In genomic region chr4:40401096-40401495, GRCh38 we compare ENCODE assay signal across 31 cellular contexts.
DNase-seq lines count a peak whose midpoint lies in the region; ATAC-seq and TF ChIP-seq lines count a peak whose summit lies in the region.
"Had no signal": no experiment of that assay in that cellular context is flagged by ENCODE, and none has a peak within 500 bp of the region (broad histone marks: within the 10 kb centered on the region; RNA-seq: fewer than 3 reads in every experiment).

No MANE protein-coding gene starts in this region.

- H3K23ac ChIP-seq in trophoblast cell (ENCODE audit: low read length) = no peak overlapping the region

- H3K79me2 ChIP-seq in trophoblast cell (ENCODE audit: control insufficient read depth, insufficient read depth, low read length, poor library complexity) = no peaks in the 10 kb centered on the region

- no peak overlapping the region for H2BK12ac ChIP-seq in trophoblast cell (ENCODE audit: low read length)

- no peak overlapping the region for H3K9ac ChIP-seq in trophoblast cell (ENCODE audit: low read length)
- H3K9ac ChIP-seq: BLaER1; BLaER1 treated with 17β-estradiol and CSF1 and Interleukin-3, amounts not matched to agents 10 nM and 100 nM had no signal

- no peak overlapping the region for H3K18ac ChIP-seq in trophoblast cell (ENCODE audit: low read length)

- no peak overlapping the region for H3K14ac ChIP-seq in trophoblast cell (ENCODE audit: low read length)

- DNase-seq in activated naive CD8-positive, alpha-beta T cell treated with anti-CD3 and anti-CD28 coated beads, Interleukin-2, amount 10 ng/mL, durations not matched to agents 7 days and 5 days = no peak
- no peak for DNase-seq in activated naive CD8-positive, alpha-beta T cell treated with anti-CD3 and anti-CD28 coated beads, Interleukin-2, amount 50 U/mL, for 24 hours
- peak; percentile 77 to 88 for DNase-seq in trophoblast cell
- DNase-seq in GM10248 (ENCODE audit: extremely low spot score) = no peak
- DNase-seq: 8988T; ACHN; AML-193; BE2C; C1 segment of cervical spinal cord; Caco-2; Calu3; CD4-positive, alpha-beta memory T cell; CD4-positive, alpha-beta T cell; CD4-positive, CD25-positive, alpha-beta regulatory T cell; CD8-positive, alpha-beta memory T cell; CD8-positive, alpha-beta T cell; COR-L47; DMS 273 treated with DMSO at 0.1 percent for 48 hours; DMS153; DMS53; DMS79; DMS79 treated with DMSO at 0.1 percent for 48 hours; DND-41; EL had no signal

- H3K9me3 ChIP-seq in trophoblast cell (ENCODE audit: insufficient read depth, low read depth, low read length) = no peaks in the 10 kb centered on the region
- H3K9me3 ChIP-seq: A549, BE2C had no signal

- peak overlapping the region; percentile 14 for H4K8ac ChIP-seq in trophoblast cell (ENCODE audit: low read depth, low read length)

- peak overlapping the region; percentile 34 for H4K91ac ChIP-seq in trophoblast cell (ENCODE audit: low read depth, low read length)

- peaks cover 7% of the 10 kb centered on the region for H3K79me1 ChIP-seq in trophoblast cell (ENCODE audit: low read length)

- peaks cover 18 to 20% of the 10 kb centered on the region in 2 experiments for H3K4me1 ChIP-seq in trophoblast cell (ENCODE audit: control insufficient read depth in 1 of 2, insufficient read depth in 2 of 2, low read length in 2 of 2)
- H3K4me1 ChIP-seq: BE2C had no signal

- H3K9me3 Mint-ChIP-seq in activated naive CD8-positive, alpha-beta T cell treated with anti-CD3 and anti-CD28 coated beads, Interleukin-2, amount 10 ng/mL, durations not matched to agents 7 days and 5 days = peaks cover 6% of the 10 kb centered on the region
- no peaks in the 10 kb centered on the region for H3K9me3 Mint-ChIP-seq in activated naive CD8-positive, alpha-beta T cell treated with anti-CD3 and anti-CD28 coated beads, Interleukin-2, amount 50 U/mL, for 24 hours
- H3K9me3 Mint-ChIP-seq: CD4-positive, alpha-beta T cell; CD8-positive, alpha-beta T cell had no signal

- no peak overlapping the region for H3K4me2 ChIP-seq in trophoblast cell (ENCODE audit: low read length)
- H3K4me2 ChIP-seq: A549; BLaER1; BLaER1 treated with 17β-estradiol and CSF1 and Interleukin-3, amounts not matched to agents 10 nM and 100 nM had no signal

- H2AFZ ChIP-seq in trophoblast cell (ENCODE audit: insufficient read depth, low read length, poor library complexity) = no peak overlapping the region

- no peaks in the 10 kb centered on the region for H3K27me3 Mint-ChIP-seq in activated naive CD8-positive, alpha-beta T cell treated with anti-CD3 and anti-CD28 coated beads, Interleukin-2, amount 10 ng/mL, durations not matched to agents 7 days and 5 days
- H3K27me3 Mint-ChIP-seq in activated naive CD8-positive, alpha-beta T cell treated with anti-CD3 and anti-CD28 coated beads, Interleukin-2, amount 50 U/mL, for 24 hours = no peaks in the 10 kb centered on the region
- H3K27me3 Mint-ChIP-seq: B cell; CD4-positive, alpha-beta T cell; CD4-positive, CD25-positive, alpha-beta regulatory T cell had no signal

- H2BK5ac ChIP-seq in trophoblast cell (ENCODE audit: low read depth, low read length, poor library complexity) = no peak overlapping the region

- H3K4ac ChIP-seq in trophoblast cell (ENCODE audit: low read depth, low read length) = no peak overlapping the region

- POLR2A ChIA-PET in activated naive CD8-positive, alpha-beta T cell treated with anti-CD3 and anti-CD28 coated beads, Interleukin-2, amount 10 ng/mL, durations not matched to agents 7 days and 5 days (lab: Charles Lee) = no interaction called here
- POLR2A ChIA-PET in GM10248 (lab: Yijun Ruan, JAX) = no interaction called here

- WGBS in trophoblast cell (ENCODE audit: extremely low coverage, insufficient coverage, insufficient read length) = no CpG with 5 or more reads among the region's 6 CpGs

- H3K4me3 ChIP-seq in trophoblast cell (ENCODE audit: low read depth, low read length) = no peak overlapping the region
- H3K4me3 ChIP-seq: A549; BLaER1; BLaER1 treated with 17β-estradiol and CSF1 and Interleukin-3, amounts not matched to agents 10 nM and 100 nM had no signal

- H3K27ac Mint-ChIP-seq in activated naive CD8-positive, alpha-beta T cell treated with anti-CD3 and anti-CD28 coated beads, Interleukin-2, amount 10 ng/mL, durations not matched to agents 7 days and 5 days = peak overlapping the region; percentile 19
- H3K27ac Mint-ChIP-seq in activated naive CD8-positive, alpha-beta T cell treated with anti-CD3 and anti-CD28 coated beads, Interleukin-2, amount 50 U/mL, for 24 hours = no peak overlapping the region
- H3K27ac Mint-ChIP-seq: B cell; CD4-positive, alpha-beta memory T cell; CD4-positive, alpha-beta T cell; CD4-positive, CD25-positive, alpha-beta regulatory T cell; CD8-positive, alpha-beta memory T cell; CD8-positive, alpha-beta T cell had no signal

- no peak for TF ChIP-seq CTCF in GM10248 (IDR thresholded peaks at IDR 0.05; ENCODE audit: control extremely low read depth, extremely low read depth, low read depth, missing control alignments)

- H3K4me1 Mint-ChIP-seq in activated naive CD8-positive, alpha-beta T cell treated with anti-CD3 and anti-CD28 coated beads, Interleukin-2, amount 10 ng/mL, durations not matched to agents 7 days and 5 days = no peaks in the 10 kb centered on the region
- H3K4me1 Mint-ChIP-seq in activated naive CD8-positive, alpha-beta T cell treated with anti-CD3 and anti-CD28 coated beads, Interleukin-2, amount 50 U/mL, for 24 hours = no peaks in the 10 kb centered on the region
- H3K4me1 Mint-ChIP-seq: B cell; CD4-positive, alpha-beta memory T cell; CD4-positive, CD25-positive, alpha-beta regulatory T cell; CD8-positive, alpha-beta memory T cell had no signal

- H2BK120ac ChIP-seq in trophoblast cell (ENCODE audit: insufficient read depth, low read length, poor library complexity) = no peak overlapping the region

- CTCF ChIA-PET in GM10248 (lab: Yijun Ruan, JAX) = no interaction called here

- no peak for ATAC-seq in activated naive CD8-positive, alpha-beta T cell treated with anti-CD3 and anti-CD28 coated beads, Interleukin-2, amount 10 ng/mL, durations not matched to agents 7 days and 5 days (ENCODE audit: low read depth)
- no peak for ATAC-seq in activated naive CD8-positive, alpha-beta T cell treated with anti-CD3 and anti-CD28 coated beads, Interleukin-2, amount 50 U/mL, for 24 hours
- ATAC-seq: A549; CD8-positive, alpha-beta T cell had no signal

- H3K27me3 ChIP-seq in trophoblast cell (ENCODE audit: insufficient read depth, low read length) = no peaks in the 10 kb centered on the region
- H3K27me3 ChIP-seq: BE2C; BLaER1; BLaER1 treated with 17β-estradiol and CSF1 and Interleukin-3, amounts not matched to agents 10 nM and 100 nM had no signal

- H3K36me3 Mint-ChIP-seq in activated naive CD8-positive, alpha-beta T cell treated with anti-CD3 and anti-CD28 coated beads, Interleukin-2, amount 10 ng/mL, durations not matched to agents 7 days and 5 days = peaks cover 2% of the 10 kb centered on the region
- H3K36me3 Mint-ChIP-seq in activated naive CD8-positive, alpha-beta T cell treated with anti-CD3 and anti-CD28 coated beads, Interleukin-2, amount 50 U/mL, for 24 hours (ENCODE audit: low read depth) = peaks cover 2% of the 10 kb centered on the region
- H3K36me3 Mint-ChIP-seq: CD14-positive monocyte; CD4-positive, alpha-beta memory T cell; CD4-positive, CD25-positive, alpha-beta regulatory T cell; CD8-positive, alpha-beta T cell had no signal

- H3K36me3 ChIP-seq in trophoblast cell (ENCODE audit: control insufficient read depth in 1 of 2, insufficient read depth in 2 of 2, low read length in 2 of 2) = no peaks in the 10 kb centered on the region
- H3K36me3 ChIP-seq: BE2C; BLaER1; BLaER1 treated with 17β-estradiol and CSF1 and Interleukin-3, amounts not matched to agents 10 nM and 100 nM had no signal

- no peak overlapping the region for H3K27ac ChIP-seq in trophoblast cell (ENCODE audit: low read depth, low read length)
- H3K27ac ChIP-seq: 22Rv1; A549; BLaER1; BLaER1 treated with 17β-estradiol and CSF1 and Interleukin-3, amounts not matched to agents 10 nM and 100 nM; C4-2B had no signal

- H3K4me3 Mint-ChIP-seq in activated naive CD8-positive, alpha-beta T cell treated with anti-CD3 and anti-CD28 coated beads, Interleukin-2, amount 10 ng/mL, durations not matched to agents 7 days and 5 days = no peak overlapping the region
- H3K4me3 Mint-ChIP-seq in activated naive CD8-positive, alpha-beta T cell treated with anti-CD3 and anti-CD28 coated beads, Interleukin-2, amount 50 U/mL, for 24 hours = no peak overlapping the region
- H3K4me3 Mint-ChIP-seq: B cell; CD14-positive monocyte; CD4-positive, alpha-beta memory T cell; CD4-positive, alpha-beta T cell; CD4-positive, CD25-positive, alpha-beta regulatory T cell; CD8-positive, alpha-beta memory T cell; CD8-positive, alpha-beta T cell had no signal

- no peak overlapping the region for H2AK5ac ChIP-seq in trophoblast cell (ENCODE audit: low read length)

- H4K12ac ChIP-seq in trophoblast cell (ENCODE audit: low read depth, low read length) = no peak overlapping the region

Comparison
In these comparisons a context has a peak if more than half of its experiments do, and no peak if none do; other contexts are left out.
1. DNase-seq: peak in trophoblast cell (2 of 2); none in activated naive CD8-positive, alpha-beta T cell treated with anti-CD3 and anti-CD28 coated beads, Interleukin-2, amount 10 ng/mL, durations not matched to agents 7 days and 5 days (single experiment), activated naive CD8-positive, alpha-beta T cell treated with anti-CD3 and anti-CD28 coated beads, Interleukin-2, amount 50 U/mL, for 24 hours (single experiment) and GM10248 (single experiment).